ENCODE assay signal across 2 cellular contexts in genomic region chr12:104895405-104895804, GRCh38.
TF ChIP-seq lines count a peak whose summit lies in the region.

No MANE protein-coding gene starts in this region.

TF ChIP-seq in liver, 16 proteins besides CTCF, POLR2A, EP300 and RAD21 (continued from another document):
- no peak for TF ChIP-seq HNF4G (IDR thresholded peaks at IDR 0.05)
- no peak for TF ChIP-seq SP1 (IDR thresholded peaks at IDR 0.05)
- TF ChIP-seq NR2F2 (IDR thresholded peaks at IDR 0.05): no peak
- TF ChIP-seq GABPA (IDR thresholded peaks at IDR 0.05 in 1 of 2, conservative IDR thresholded peaks at IDR 0.05 in 1 of 2): no peak
- no peak for TF ChIP-seq TAF1 (conservative IDR thresholded peaks at IDR 0.05)

TF ChIP-seq in HepG2, 621 proteins besides CTCF, POLR2A, EP300 and RAD21 (continued from another document):
- TF ChIP-seq ZNF431 (CRISPR knock-in tag; IDR thresholded peaks at IDR 0.05; ENCODE audit: borderline replicate concordance, low read depth) (no peak), KLF11 (CRISPR knock-in tag; IDR thresholded peaks at IDR 0.05) (no peak), MLXIP (CRISPR knock-in tag; IDR thresholded peaks at IDR 0.05; ENCODE audit: borderline replicate concordance) (no peak)
